1 cellular context compared by ENCODE assay signal in the genomic region with DNA sequence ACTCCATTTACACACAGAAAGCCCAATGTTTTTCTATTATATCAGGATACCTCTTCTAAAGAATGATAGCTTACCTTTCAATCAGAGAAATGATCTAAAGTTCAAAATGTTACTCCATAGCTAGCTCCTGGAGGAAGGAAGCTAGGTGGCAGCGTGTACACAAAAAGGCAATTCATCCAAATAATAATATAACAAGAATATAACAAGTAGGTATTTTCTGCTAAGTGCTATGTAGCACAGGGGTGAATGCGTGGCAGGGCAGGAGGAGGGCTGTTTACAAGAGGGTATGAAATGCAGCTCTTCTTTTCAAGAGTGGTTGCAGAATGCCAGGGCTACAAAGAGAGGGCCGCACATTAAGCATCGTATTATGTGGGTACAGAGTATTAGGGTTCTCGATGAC.
TF ChIP-seq lines count a peak whose summit lies in the region.

No MANE protein-coding gene starts in this region.

TF ChIP-seq in HCT116, 20 proteins besides CTCF, POLR2A, EP300 and RAD21 (continued from another document):
- TF ChIP-seq, protein P1, sequence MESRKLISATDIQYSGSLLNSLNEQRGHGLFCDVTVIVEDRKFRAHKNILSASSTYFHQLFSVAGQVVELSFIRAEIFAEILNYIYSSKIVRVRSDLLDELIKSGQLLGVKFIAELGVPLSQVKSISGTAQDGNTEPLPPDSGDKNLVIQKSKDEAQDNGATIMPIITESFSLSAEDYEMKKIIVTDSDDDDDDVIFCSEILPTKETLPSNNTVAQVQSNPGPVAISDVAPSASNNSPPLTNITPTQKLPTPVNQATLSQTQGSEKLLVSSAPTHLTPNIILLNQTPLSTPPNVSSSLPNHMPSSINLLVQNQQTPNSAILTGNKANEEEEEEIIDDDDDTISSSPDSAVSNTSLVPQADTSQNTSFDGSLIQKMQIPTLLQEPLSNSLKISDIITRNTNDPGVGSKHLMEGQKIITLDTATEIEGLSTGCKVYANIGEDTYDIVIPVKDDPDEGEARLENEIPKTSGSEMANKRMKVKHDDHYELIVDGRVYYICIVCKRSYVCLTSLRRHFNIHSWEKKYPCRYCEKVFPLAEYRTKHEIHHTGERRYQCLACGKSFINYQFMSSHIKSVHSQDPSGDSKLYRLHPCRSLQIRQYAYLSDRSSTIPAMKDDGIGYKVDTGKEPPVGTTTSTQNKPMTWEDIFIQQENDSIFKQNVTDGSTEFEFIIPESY (IDR thresholded peaks at IDR 0.05; ENCODE audit: extremely low read depth, insufficient replicate concordance, low read length): no peak
- no peak for TF ChIP-seq ZNF274 (IDR thresholded peaks at IDR 0.05; ENCODE audit: low read depth, low read length)
